In genomic region chr2:11507517-11507916, GRCh38 we compare ENCODE assay signal across 12 cellular contexts.
"Had no signal": no experiment of that assay in that cellular context is flagged by ENCODE, and none has a peak within 500 bp of the region (broad histone marks: within the 10 kb centered on the region; RNA-seq: fewer than 3 reads in every experiment).

No MANE protein-coding gene starts in this region.

- H3K9me3 ChIP-seq: gastroesophageal sphincter, suprapubic skin had no signal

- H3K4me3 ChIP-seq: gastroesophageal sphincter, suprapubic skin had no signal

- H3K4me1 ChIP-seq: suprapubic skin had no signal

- H3K36me3 ChIP-seq: gastroesophageal sphincter, suprapubic skin had no signal

- H3K27me3 ChIP-seq: gastroesophageal sphincter, suprapubic skin had no signal

- DNase-seq: activated CD4-positive, alpha-beta T cell treated with anti-CD3 and anti-CD28 coated beads for 1 hour; activated CD4-positive, alpha-beta T cell treated with anti-CD3 and anti-CD28 coated beads, Interleukin-2, amount 50 U/mL, for 4 hours; activated naive CD4-positive, alpha-beta T cell treated with anti-CD3 and anti-CD28 coated beads for 36 hours; activated naive CD8-positive, alpha-beta T cell treated with anti-CD3 and anti-CD28 coated beads, Interleukin-2, amount 50 U/mL, for 24 hours; erythroblast; natural killer cell; stimulated activated CD4-positive, alpha-beta T cell treated with anti-CD3 and anti-CD28 coated beads, Interleukin-4, amount 100 ng/mL, for 1 hour; stimulated activated naive CD4-positive, alpha-beta T cell; T-helper 1 cell had no signal

- H3K27ac ChIP-seq: gastroesophageal sphincter, suprapubic skin had no signal

- ATAC-seq: activated naive CD8-positive, alpha-beta T cell treated with anti-CD3 and anti-CD28 coated beads, Interleukin-2, amount 50 U/mL, for 24 hours; activated T-helper 17 cell treated with anti-CD3 and anti-CD28 coated beads, Interleukin-2, amount 50 U/mL, for 72 hours; gastroesophageal sphincter had no signal
